ENCODE assay signal across 8 cellular contexts in the genomic region with DNA sequence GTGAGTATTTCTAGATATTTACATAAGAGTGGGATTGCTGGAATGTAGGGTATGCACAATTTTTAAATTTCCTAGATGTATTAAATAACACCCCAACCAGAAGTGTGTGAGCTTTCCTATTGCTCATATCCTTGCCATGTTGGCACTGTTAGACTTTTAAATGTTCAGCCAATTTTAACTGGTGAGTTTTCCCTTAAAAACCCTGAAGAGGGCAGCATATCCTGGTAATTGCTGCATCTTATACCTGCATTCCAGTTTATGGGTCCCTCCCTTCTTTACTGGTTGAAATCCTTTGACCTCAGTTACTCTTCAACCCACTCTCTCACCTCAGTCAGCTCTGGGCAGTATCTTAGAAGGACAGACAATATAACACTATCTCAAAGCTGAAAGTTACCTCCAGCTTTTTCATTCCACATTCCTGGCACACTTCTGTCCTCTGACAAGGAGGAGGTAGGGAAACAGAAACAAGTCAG.
DNase-seq lines count a peak whose midpoint lies in the region; ATAC-seq and TF ChIP-seq lines count a peak whose summit lies in the region.

No MANE protein-coding gene starts in this region.

- peak in 6 of 7 experiments; percentile 26 to 77 (median 68) for TF ChIP-seq CTCF in body of pancreas (IDR thresholded peaks at IDR 0.05)
- peak; percentile 6 for TF ChIP-seq CTCF in lung (IDR thresholded peaks at IDR 0.05; ENCODE audit: control extremely low read depth, extremely low read depth)
- no peak for TF ChIP-seq CTCF in psoas muscle (IDR thresholded peaks at IDR 0.05)

- H3K4me3 ChIP-seq in body of pancreas, result no peak overlapping the region
- no peak overlapping the region for H3K4me3 ChIP-seq in lung
- H3K4me3 ChIP-seq in psoas muscle, result no peak overlapping the region

- in situ Hi-C loops in KBM-7 (cut with MboI; ENCODE audit: low pct_unique_long_range_greater_than_20kb, low sequenced_read_pairs), result loop anchor here (25.0 kb wide), 1 partner anchor 317 kb away; no protein-coding TSS in a partner anchor

- H3K27ac ChIP-seq in body of pancreas (peak overlapping the region in 2 of 4 donors; percentile 43 to 51), lung (ENCODE audit: low read depth in 1 of 2, low read length in 1 of 2) (no peak overlapping the region), psoas muscle (no peak overlapping the region)

- no peak for TF ChIP-seq POLR2A in body of pancreas (IDR thresholded peaks at IDR 0.05)

- intact Hi-C loops in body of pancreas (cut with DNase I) (no loop called here), psoas muscle (cut with DNase I) (no loop called here)

- H3K36me3 ChIP-seq in body of pancreas (replicated peaks in 1 of 2; ENCODE audit: insufficient read depth in 1 of 2, low read depth in 2 of 2) (no peaks in the 10 kb centered on the region), lung (ENCODE audit: control insufficient read depth in 2 of 2, insufficient read depth in 2 of 2, low read length in 2 of 2) (no peaks in the 10 kb centered on the region), psoas muscle (ENCODE audit: insufficient read depth in 1 of 2, low read depth in 1 of 2) (no peaks in the 10 kb centered on the region)

- DNase-seq in Daoy (ENCODE audit: low read depth) (peak; percentile 84), KBM-7 (peak; percentile 28), body of pancreas (peak in 2 of 4 donors; percentile 15 to 34), lung (ENCODE audit: low spot score) (no peak), psoas muscle (no peak), T-helper 9 cell (no peak), NCI-H345 treated with DMSO at 0.1 percent for 48 hours (lab: John Stamatoyannopoulos, UW; ENCODE audit: unreplicated experiment) (no peak)
- no peak for DNase-seq in activated CD8-positive, alpha-beta memory T cell treated with anti-CD3 and anti-CD28 coated beads, Interleukin-2, amount 50 U/mL, for 48 hours

- no peaks in the 10 kb centered on the region for H3K9me3 ChIP-seq in body of pancreas
- H3K9me3 ChIP-seq in lung (ENCODE audit: control insufficient read depth in 2 of 2, insufficient read depth in 1 of 2, low read length in 1 of 2), result no peaks in the 10 kb centered on the region
- H3K9me3 ChIP-seq in psoas muscle, result no peaks in the 10 kb centered on the region

- H3K4me1 ChIP-seq in body of pancreas, result peaks cover 12% of the 10 kb centered on the region
- no peaks in the 10 kb centered on the region for H3K4me1 ChIP-seq in lung (ENCODE audit: control insufficient read depth in 2 of 2, insufficient read depth in 2 of 2, low read length in 2 of 2)
- no peaks in the 10 kb centered on the region for H3K4me1 ChIP-seq in psoas muscle

- H3K27me3 ChIP-seq in body of pancreas (no peaks in the 10 kb centered on the region), lung (ENCODE audit: control insufficient read depth, insufficient read depth) (no peaks in the 10 kb centered on the region), psoas muscle (ENCODE audit: insufficient read depth in 3 of 3, low read length in 2 of 3) (peaks cover 0 to 3% (median 0%) of the 10 kb centered on the region in 3 donors)

- ATAC-seq in body of pancreas (peak; percentile 79), lung (ENCODE audit: insufficient read depth, low FRiP score) (peak; percentile 70), psoas muscle (no peak)

Comparison
In these comparisons a context has a peak if more than half of its experiments do, and no peak if none do; other contexts are left out.
1. DNase-seq: peak in Daoy (single experiment) and KBM-7 (single experiment); none in lung (single experiment), activated CD8-positive, alpha-beta memory T cell treated with anti-CD3 and anti-CD28 coated beads, Interleukin-2, amount 50 U/mL, for 48 hours (single experiment), psoas muscle (0 of 2), T-helper 9 cell (single experiment) and NCI-H345 treated with DMSO at 0.1 percent for 48 hours (single experiment).
2. ATAC-seq: peak in body of pancreas (single experiment) and lung (single experiment); none in psoas muscle (0 of 4).